ENCODE assay signal across 11 cellular contexts in the genomic region with DNA sequence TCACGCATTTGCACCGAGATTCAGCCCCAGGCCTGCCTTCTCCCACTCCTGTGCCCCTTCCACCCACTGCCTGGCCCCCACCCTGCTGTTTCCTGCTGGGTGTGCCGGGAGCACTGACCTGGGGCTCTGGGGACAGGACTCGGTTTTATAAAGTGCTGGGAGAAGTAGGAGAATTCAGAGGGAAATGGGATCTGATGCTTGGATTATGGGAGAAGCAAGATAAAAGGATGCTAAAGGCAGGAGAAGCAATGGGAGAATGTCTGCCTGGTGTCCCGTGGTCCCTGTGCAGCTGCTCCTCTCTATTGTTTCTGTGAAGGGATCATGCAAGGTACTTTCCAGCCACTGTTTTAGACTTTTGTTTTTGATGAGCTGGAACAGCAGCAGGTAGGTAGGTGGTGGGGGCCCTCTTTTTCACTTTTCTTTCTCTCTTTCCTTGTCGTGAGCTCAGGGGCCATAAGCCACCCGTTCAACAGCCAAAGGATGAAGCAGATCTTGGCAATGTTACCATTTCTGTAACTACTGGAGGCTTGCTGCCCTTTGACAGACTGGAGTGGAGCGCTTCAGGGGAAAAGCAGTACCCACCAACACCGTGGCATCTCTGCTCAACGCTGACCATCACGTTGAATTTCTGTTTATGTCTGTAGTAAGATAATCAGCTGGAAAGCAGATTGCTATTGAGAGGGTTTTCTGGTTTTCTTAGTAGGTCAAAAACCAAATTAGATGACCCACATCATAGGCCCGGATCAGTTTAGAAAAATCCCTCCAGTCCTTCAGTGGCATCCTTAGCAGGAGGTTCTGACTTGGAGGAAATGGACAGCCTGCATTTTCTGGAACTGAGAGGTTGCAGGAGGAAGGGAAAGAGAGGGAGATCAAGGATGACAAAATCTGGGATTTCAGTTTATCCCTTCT.
DNase-seq lines count a peak whose midpoint lies in the region; ATAC-seq lines count a peak whose summit lies in the region.
"Had no signal": no experiment of that assay in that cellular context is flagged by ENCODE, and none has a peak within 500 bp of the region (broad histone marks: within the 10 kb centered on the region; RNA-seq: fewer than 3 reads in every experiment).

No MANE protein-coding gene starts in this region.

- H4K8ac ChIP-seq in mesenchymal stem cell (ENCODE audit: low read length), result no peak overlapping the region

- no peak overlapping the region for H3K4me2 ChIP-seq in mesenchymal stem cell (ENCODE audit: low read length, poor library complexity, severe bottlenecking)

- H3K9me3 Mint-ChIP-seq in activated naive CD8-positive, alpha-beta T cell treated with anti-CD3 and anti-CD28 coated beads, Interleukin-2, amount 10 ng/mL, durations not matched to agents 7 days and 5 days, result peaks cover 5% of the 10 kb centered on the region

- H3K9ac ChIP-seq in mesenchymal stem cell (ENCODE audit: low read length), result no peak overlapping the region

- H2BK5ac ChIP-seq in mesenchymal stem cell (ENCODE audit: low read depth, low read length, poor library complexity, severe bottlenecking), result no peak overlapping the region

- no peaks in the 10 kb centered on the region for H3K36me3 ChIP-seq in mesenchymal stem cell (ENCODE audit: control insufficient read depth in 1 of 2, insufficient read depth in 2 of 2, low read depth in 1 of 2, low read length in 2 of 2)

- POLR2A ChIA-PET in activated naive CD8-positive, alpha-beta T cell treated with anti-CD3 and anti-CD28 coated beads, Interleukin-2, amount 10 ng/mL, durations not matched to agents 7 days and 5 days (lab: Charles Lee), result interaction anchor here (1.1 to 2.5 kb wide), 5 partner anchors 14 to 368 kb away, joined by 3 to 17 read pairs (median 6); partner anchors contain the start of genes CASP3, IRF2 and PRIMPOL

- H3K4me1 ChIP-seq in mesenchymal stem cell (ENCODE audit: control insufficient read depth, insufficient read depth, low read depth, low read length), result peaks cover 5% of the 10 kb centered on the region

- H3K4me3 ChIP-seq in mesenchymal stem cell (ENCODE audit: insufficient read depth in 1 of 2, low read depth in 1 of 2, low read length in 2 of 2), result no peak overlapping the region

- no peak overlapping the region for H2AFZ ChIP-seq in mesenchymal stem cell (ENCODE audit: low read depth, low read length)

- H4K91ac ChIP-seq in mesenchymal stem cell (ENCODE audit: low read length), result no peak overlapping the region

- no peak overlapping the region for H2BK12ac ChIP-seq in mesenchymal stem cell (ENCODE audit: low read length in 2 of 2)

- H3K79me1 ChIP-seq in mesenchymal stem cell (replicated peaks; ENCODE audit: low read length, poor library complexity, severe bottlenecking), result no peaks in the 10 kb centered on the region

- H3K4me3 Mint-ChIP-seq in activated naive CD8-positive, alpha-beta T cell treated with anti-CD3 and anti-CD28 coated beads, Interleukin-2, amount 10 ng/mL, durations not matched to agents 7 days and 5 days, result peak overlapping the region; percentile 18
- H3K4me3 Mint-ChIP-seq: nephron had no signal

- no peak overlapping the region for H3K23ac ChIP-seq in mesenchymal stem cell (ENCODE audit: low read length in 2 of 2)

- no peaks in the 10 kb centered on the region for H3K27me3 ChIP-seq in mesenchymal stem cell (ENCODE audit: control insufficient read depth in 1 of 2, insufficient read depth in 1 of 2, low read length in 2 of 2)

- H3K27me3 Mint-ChIP-seq in activated naive CD8-positive, alpha-beta T cell treated with anti-CD3 and anti-CD28 coated beads, Interleukin-2, amount 10 ng/mL, durations not matched to agents 7 days and 5 days, result no peaks in the 10 kb centered on the region

- ATAC-seq in HG03135 (IDR thresholded peaks at IDR 0.05; ENCODE audit: unreplicated experiment) (peak; percentile 27), HG03280 (IDR thresholded peaks at IDR 0.05; ENCODE audit: unreplicated experiment) (no peak)
- ATAC-seq in activated naive CD8-positive, alpha-beta T cell treated with anti-CD3 and anti-CD28 coated beads, Interleukin-2, amount 10 ng/mL, durations not matched to agents 7 days and 5 days (ENCODE audit: low read depth), result no peak

- no peak overlapping the region for H2BK120ac ChIP-seq in mesenchymal stem cell (ENCODE audit: low read depth, low read length)

- peaks cover 13% of the 10 kb centered on the region for H3K36me3 Mint-ChIP-seq in activated naive CD8-positive, alpha-beta T cell treated with anti-CD3 and anti-CD28 coated beads, Interleukin-2, amount 10 ng/mL, durations not matched to agents 7 days and 5 days

- H3K9me3 ChIP-seq in mesenchymal stem cell (ENCODE audit: control insufficient read depth, low read length), result peaks cover 2% of the 10 kb centered on the region

- peaks cover 40% of the 10 kb centered on the region for H3K4me1 Mint-ChIP-seq in activated naive CD8-positive, alpha-beta T cell treated with anti-CD3 and anti-CD28 coated beads, Interleukin-2, amount 10 ng/mL, durations not matched to agents 7 days and 5 days

- no peak overlapping the region for H3K18ac ChIP-seq in mesenchymal stem cell (ENCODE audit: low read depth in 1 of 2, low read length in 2 of 2)

- no peak overlapping the region for H3K27ac ChIP-seq in mesenchymal stem cell (ENCODE audit: low read length, poor library complexity, severe bottlenecking)

- DNase-seq in stimulated activated CD4-positive, alpha-beta T cell treated with anti-CD3 and anti-CD28 coated beads, Interleukin-4, amount 100 ng/mL, for 24 hours, result peak; percentile 48
- no peak for DNase-seq in stimulated activated CD4-positive, alpha-beta T cell treated with anti-CD3 and anti-CD28 coated beads, Interleukin-1b, Interleukin-23, amount 100 ng/mL, for 48 hours
- DNase-seq in activated naive CD8-positive, alpha-beta T cell treated with anti-CD3 and anti-CD28 coated beads, Interleukin-2, amount 10 ng/mL, durations not matched to agents 7 days and 5 days, result no peak
- no peak for DNase-seq in HK-2 (ENCODE audit: unreplicated experiment)
- DNase-seq in activated CD4-positive, CD25-positive, alpha-beta regulatory T cell treated with anti-CD3 and anti-CD28 coated beads, Interleukin-2, amount 50 U/mL, for 72 hours, result no peak
- no peak for DNase-seq in mesenchymal stem cell
- DNase-seq: IMR-90, T-helper 9 cell had no signal

- H2BK15ac ChIP-seq in mesenchymal stem cell (ENCODE audit: low read depth, poor library complexity, severe bottlenecking), result no peak overlapping the region

- 88% methylated on average over 11 of the region's 12 CpGs for WGBS in mesenchymal stem cell

- H2AK5ac ChIP-seq in mesenchymal stem cell (ENCODE audit: low read length, severe bottlenecking), result no peak overlapping the region

- peak overlapping the region; percentile 80 for H3K27ac Mint-ChIP-seq in activated naive CD8-positive, alpha-beta T cell treated with anti-CD3 and anti-CD28 coated beads, Interleukin-2, amount 10 ng/mL, durations not matched to agents 7 days and 5 days
- H3K27ac Mint-ChIP-seq: nephron had no signal

- no peak overlapping the region for H3K14ac ChIP-seq in mesenchymal stem cell (ENCODE audit: low read length in 2 of 2)

- no peak overlapping the region for H3K4ac ChIP-seq in mesenchymal stem cell (ENCODE audit: low read depth in 1 of 2, low read length in 2 of 2)
